In the genomic region with DNA sequence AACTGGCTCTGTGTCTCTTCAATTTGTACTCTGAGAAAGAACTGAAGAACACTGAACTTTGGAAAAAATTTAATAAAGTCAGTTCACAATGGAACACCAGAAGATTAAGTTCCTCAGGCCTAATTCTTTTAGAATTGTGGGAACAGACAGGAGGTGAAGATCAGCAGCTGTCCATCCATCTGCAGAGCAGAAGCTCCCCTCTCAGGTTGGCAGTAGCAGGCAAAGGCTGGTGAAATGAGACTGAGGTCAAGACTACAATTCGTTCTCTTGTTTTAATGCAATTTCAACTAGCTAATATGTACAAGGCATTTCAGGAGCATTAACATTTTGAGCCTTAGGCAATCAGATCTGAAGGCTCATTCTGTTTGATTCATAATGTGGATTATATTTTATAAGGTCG, we compare ENCODE assay signal across 18 cellular contexts. TPM values are rescaled to one million over a fixed set of nuclear protein-coding genes. Genes with fewer than 3 reads are reported as not detected.
A peak's percentile ranks its signal among the peaks of the same experiment; 100 is the strongest.
DNase-seq lines count a peak whose midpoint lies in the region; ATAC-seq, FAIRE-seq and TF ChIP-seq lines count a peak whose summit lies in the region.
"Had no signal": no experiment of that assay in that cellular context is flagged by ENCODE, and none has a peak within 500 bp of the region (broad histone marks: within the 10 kb centered on the region; RNA-seq: fewer than 3 reads in every experiment).

No MANE protein-coding gene starts in this region.

- DNase-seq in HFFc6 (no peak), NCI-H82 (lab: John Stamatoyannopoulos, UW) (peak; percentile 79), WERI-Rb-1 (peak; percentile 55), glutamatergic neuron (peak; percentile 34), H54 (ENCODE audit: insufficient read length, low spot score) (no peak), COR-L47 (lab: John Stamatoyannopoulos, UW) (no peak)
- DNase-seq: BE2C; Caco-2; CD4-positive, alpha-beta memory T cell; GM23248 had no signal

- H3K36me3 ChIP-seq in WERI-Rb-1, result no peaks in the 10 kb centered on the region
- H3K36me3 ChIP-seq: BE2C, HAP-1 had no signal

- no peaks in the 10 kb centered on the region for H3K9me3 Mint-ChIP-seq in HFFc6
- peaks cover 4% of the 10 kb centered on the region for H3K9me3 Mint-ChIP-seq in glutamatergic neuron (ENCODE audit: unreplicated experiment)

- peak overlapping the region; percentile 38 for H3K27ac Mint-ChIP-seq in HFFc6
- peak overlapping the region; percentile 83 for H3K27ac Mint-ChIP-seq in glutamatergic neuron (ENCODE audit: unreplicated experiment)
- H3K27ac Mint-ChIP-seq: CD4-positive, alpha-beta memory T cell had no signal

- ATAC-seq in HG02588 (IDR thresholded peaks at IDR 0.05; ENCODE audit: unreplicated experiment), result no peak
- ATAC-seq: A549, GM12878, HepG2 had no signal

- H3K4me1 Mint-ChIP-seq in HFFc6 (ENCODE audit: low read depth) (peaks cover 70% of the 10 kb centered on the region), glutamatergic neuron (ENCODE audit: low read depth, unreplicated experiment) (peaks cover 26% of the 10 kb centered on the region)
- H3K4me1 Mint-ChIP-seq: CD4-positive, alpha-beta memory T cell had no signal

- H3K27ac ChIP-seq in WERI-Rb-1, result no peak overlapping the region
- H3K27ac ChIP-seq: A549, C4-2B, GM23248 had no signal

- no peak overlapping the region for H3K4me3 ChIP-seq in WERI-Rb-1 (ENCODE audit: low read depth, low read length)
- H3K4me3 ChIP-seq: A549, GM12878, GM23248, HAP-1 had no signal

- no peaks in the 10 kb centered on the region for H3K27me3 ChIP-seq in WERI-Rb-1 (ENCODE audit: insufficient read depth, low read depth, severe bottlenecking)
- H3K27me3 ChIP-seq: BE2C had no signal

- H3K9me3 ChIP-seq in WERI-Rb-1 (ENCODE audit: severe bottlenecking), result no peaks in the 10 kb centered on the region
- H3K9me3 ChIP-seq: A549, BE2C, Caco-2, HAP-1 had no signal

- TF ChIP-seq CTCF in HFFc6 (IDR thresholded peaks at IDR 0.05), result no peak
- TF ChIP-seq CTCF in WERI-Rb-1 (IDR thresholded peaks at IDR 0.05; ENCODE audit: low read depth, low read length), result peak; percentile 55; the same call in 1 of the 2 replicates
- no peak for TF ChIP-seq CTCF in glutamatergic neuron (IDR thresholded peaks at IDR 0.05; ENCODE audit: partially characterized antibody, unreplicated experiment)

- no peak overlapping the region for H3K4me3 Mint-ChIP-seq in HFFc6
- H3K4me3 Mint-ChIP-seq in glutamatergic neuron (ENCODE audit: unreplicated experiment), result peak overlapping the region; percentile 19
- H3K4me3 Mint-ChIP-seq: CD4-positive, alpha-beta memory T cell had no signal

- TF ChIP-seq POLR2A in H54 (IDR thresholded peaks at IDR 0.05; ENCODE audit: low read depth, low read length), result no peak

- no peaks in the 10 kb centered on the region; the same call in 1 of the 2 replicates for H3K27me3 Mint-ChIP-seq in HFFc6 (ENCODE audit: insufficient read depth)
- H3K27me3 Mint-ChIP-seq in glutamatergic neuron (ENCODE audit: unreplicated experiment), result peaks cover 2% of the 10 kb centered on the region

- H3K36me3 Mint-ChIP-seq in HFFc6 (ENCODE audit: low read depth) (peaks cover 69% of the 10 kb centered on the region), glutamatergic neuron (ENCODE audit: unreplicated experiment) (no peaks in the 10 kb centered on the region)
- H3K36me3 Mint-ChIP-seq: CD4-positive, alpha-beta memory T cell had no signal

- no peak for FAIRE-seq in H54 (lab: Jason Lieb, UNC)
- FAIRE-seq: A549, GM12878, GM18507, HepG2, HTR-8/SVneo had no signal

RNA-seq across cellular contexts. Expression of gene TRHDE, which starts 10.3 kb away (rescaled TPM):
- total RNA-seq in HFFc6 (2021; fragmentation: NEBNext Ultra II Directional; extraction: Animal tissue kit (Norgen Biotek cat#: 25700)), result 100 to 1,000 TPM in 2 of 6 experiments, 10 to 100 TPM in 4; 65.7 to 106 (median 93.3) TPM
- total RNA-seq in glutamatergic neuron (ENCODE audit: unreplicated experiment), result 16.7 TPM
- total RNA-seq: Caco-2; CD4-positive, alpha-beta memory T cell; GM12878; HepG2 had no signal

Comparison
In these comparisons a context has a peak if more than half of its experiments do, and no peak if none do; other contexts are left out.
1. DNase-seq: peak in NCI-H82 (single experiment), WERI-Rb-1 (single experiment) and glutamatergic neuron (single experiment); none in HFFc6 (single experiment), H54 (single experiment) and COR-L47 (single experiment).